ENCODE assay signal across 1 cellular context in the genomic region with DNA sequence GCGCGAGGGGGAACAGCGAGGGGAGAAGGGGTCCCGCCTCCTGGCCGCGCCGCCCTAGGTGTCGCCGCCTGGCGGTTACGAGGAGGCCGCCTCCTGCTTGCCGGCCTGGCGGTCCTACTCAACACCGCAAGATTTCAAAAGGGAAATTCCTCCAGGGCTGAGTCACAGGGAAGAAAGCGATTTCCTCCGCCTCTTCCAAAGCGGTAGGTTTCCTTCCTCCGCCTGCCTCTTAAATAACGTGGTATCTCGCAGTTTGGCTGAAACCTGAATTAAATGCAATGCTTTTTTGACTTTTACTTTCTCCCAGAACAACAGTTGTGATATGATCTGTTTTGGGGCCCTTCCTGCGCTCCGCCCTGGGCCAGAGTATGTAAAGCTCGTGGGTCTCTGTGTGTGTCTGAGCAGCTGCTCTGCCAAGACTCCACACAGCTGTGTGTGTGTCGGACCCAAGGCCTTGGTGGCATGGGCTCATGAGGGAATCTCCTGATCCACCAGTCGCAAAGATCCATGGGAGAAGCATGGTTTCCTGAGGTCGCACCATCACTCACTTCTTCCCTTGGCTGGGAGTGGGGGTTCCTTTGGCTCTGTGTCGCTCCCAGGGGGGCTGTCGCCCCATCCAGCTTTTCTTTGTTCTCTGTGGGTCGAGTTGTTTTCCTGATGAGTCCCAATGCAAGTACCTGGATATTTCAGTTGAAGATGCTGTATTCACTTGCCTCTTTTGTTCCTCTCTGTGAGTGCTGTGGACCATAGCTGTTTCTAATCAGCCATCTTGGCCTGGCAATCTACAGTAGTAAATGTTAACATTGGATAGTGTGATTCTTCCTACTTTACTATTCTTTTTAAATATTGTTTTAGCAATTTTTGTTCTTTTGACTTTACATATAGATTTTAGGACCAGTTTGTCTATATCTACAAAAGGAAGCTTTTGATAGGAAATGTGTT.
A peak's percentile ranks its signal among the peaks of the same experiment; 100 is the strongest.
TF ChIP-seq lines count a peak whose summit lies in the region.

No MANE protein-coding gene starts in this region.

TF ChIP-seq in SK-N-SH, 30 proteins besides CTCF, POLR2A, EP300 and RAD21:
- TF ChIP-seq TAF1 (IDR thresholded peaks at IDR 0.05; ENCODE audit: borderline replicate concordance, low read depth, low read length) (no peak), POLR2AphosphoS5 (IDR thresholded peaks at IDR 0.05; ENCODE audit: low read depth, low read length) (0 out of 2 replicates have a peak, but pooled peaks have one; percentile 29), RFX5 (IDR thresholded peaks at IDR 0.05; ENCODE audit: low read length) (no peak), ZBTB33 (IDR thresholded peaks at IDR 0.05; ENCODE audit: borderline replicate concordance, low read depth) (no peak; the same call in 1 of the 2 replicates), MEF2A (IDR thresholded peaks at IDR 0.05; ENCODE audit: borderline replicate concordance, low read depth) (no peak), FOSL2 (IDR thresholded peaks at IDR 0.05; ENCODE audit: borderline replicate concordance, low read depth) (peak; percentile 79), RCOR1 (IDR thresholded peaks at IDR 0.05; ENCODE audit: low read length) (no peak), TEAD4 (IDR thresholded peaks at IDR 0.05; ENCODE audit: borderline replicate concordance, insufficient read depth) (peak; percentile 76; the same call in 1 of the 2 replicates), JUND (IDR thresholded peaks at IDR 0.05) (peak; percentile 71), SMC3 (IDR thresholded peaks at IDR 0.05; ENCODE audit: low read depth, low read length) (peak; percentile 34), TCF12 (IDR thresholded peaks at IDR 0.05) (peak; percentile 20; the same call in 1 of the 2 replicates), USF2 (IDR thresholded peaks at IDR 0.05; ENCODE audit: borderline replicate concordance, low read depth, low read length) (no peak), GABPA (IDR thresholded peaks at IDR 0.05; ENCODE audit: low read depth) (no peak)
- TF ChIP-seq, protein P1, sequence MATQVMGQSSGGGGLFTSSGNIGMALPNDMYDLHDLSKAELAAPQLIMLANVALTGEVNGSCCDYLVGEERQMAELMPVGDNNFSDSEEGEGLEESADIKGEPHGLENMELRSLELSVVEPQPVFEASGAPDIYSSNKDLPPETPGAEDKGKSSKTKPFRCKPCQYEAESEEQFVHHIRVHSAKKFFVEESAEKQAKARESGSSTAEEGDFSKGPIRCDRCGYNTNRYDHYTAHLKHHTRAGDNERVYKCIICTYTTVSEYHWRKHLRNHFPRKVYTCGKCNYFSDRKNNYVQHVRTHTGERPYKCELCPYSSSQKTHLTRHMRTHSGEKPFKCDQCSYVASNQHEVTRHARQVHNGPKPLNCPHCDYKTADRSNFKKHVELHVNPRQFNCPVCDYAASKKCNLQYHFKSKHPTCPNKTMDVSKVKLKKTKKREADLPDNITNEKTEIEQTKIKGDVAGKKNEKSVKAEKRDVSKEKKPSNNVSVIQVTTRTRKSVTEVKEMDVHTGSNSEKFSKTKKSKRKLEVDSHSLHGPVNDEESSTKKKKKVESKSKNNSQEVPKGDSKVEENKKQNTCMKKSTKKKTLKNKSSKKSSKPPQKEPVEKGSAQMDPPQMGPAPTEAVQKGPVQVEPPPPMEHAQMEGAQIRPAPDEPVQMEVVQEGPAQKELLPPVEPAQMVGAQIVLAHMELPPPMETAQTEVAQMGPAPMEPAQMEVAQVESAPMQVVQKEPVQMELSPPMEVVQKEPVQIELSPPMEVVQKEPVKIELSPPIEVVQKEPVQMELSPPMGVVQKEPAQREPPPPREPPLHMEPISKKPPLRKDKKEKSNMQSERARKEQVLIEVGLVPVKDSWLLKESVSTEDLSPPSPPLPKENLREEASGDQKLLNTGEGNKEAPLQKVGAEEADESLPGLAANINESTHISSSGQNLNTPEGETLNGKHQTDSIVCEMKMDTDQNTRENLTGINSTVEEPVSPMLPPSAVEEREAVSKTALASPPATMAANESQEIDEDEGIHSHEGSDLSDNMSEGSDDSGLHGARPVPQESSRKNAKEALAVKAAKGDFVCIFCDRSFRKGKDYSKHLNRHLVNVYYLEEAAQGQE (IDR thresholded peaks at IDR 0.05; ENCODE audit: low read depth, low read length) = no peak
- TF ChIP-seq, protein P2, sequence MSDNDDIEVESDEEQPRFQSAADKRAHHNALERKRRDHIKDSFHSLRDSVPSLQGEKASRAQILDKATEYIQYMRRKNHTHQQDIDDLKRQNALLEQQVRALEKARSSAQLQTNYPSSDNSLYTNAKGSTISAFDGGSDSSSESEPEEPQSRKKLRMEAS (IDR thresholded peaks at IDR 0.05; ENCODE audit: low read depth) = peak; percentile 53; the same call in 1 of the 2 replicates
